ENCODE assay signal across 8 cellular contexts in genomic region chr1:39103321-39104157, GRCh38.
DNase-seq lines count a peak whose midpoint lies in the region.

No MANE protein-coding gene starts in this region.

- DNase-seq in activated CD4-positive, alpha-beta T cell treated with anti-CD3 and anti-CD28 coated beads, Interleukin-2, amount 10 ng/mL, durations not matched to agents 24 days and 14 days: no peak
- DNase-seq in activated CD4-positive, alpha-beta T cell treated with anti-CD3 and anti-CD28 coated beads, Interleukin-2, amount 50 U/mL, for 48 hours: no peak
- DNase-seq in activated CD4-positive, alpha-beta memory T cell treated with anti-CD3 and anti-CD28 coated beads for 36 hours: no peak
- DNase-seq in hepatic stellate cell (ENCODE audit: low spot score) (peak; percentile 78), NCI-H1105 (lab: John Stamatoyannopoulos, UW) (no peak), SW480 (ENCODE audit: low spot score) (no peak)
- DNase-seq in stimulated activated CD4-positive, alpha-beta T cell treated with anti-CD3 and anti-CD28 coated beads, Interleukin-12 subunit alpha, Interleukin-12 subunit beta, amount 100 ng/mL, for 4 hours: no peak

- H3K27me3 Mint-ChIP-seq in activated CD4-positive, alpha-beta T cell treated with anti-CD3 and anti-CD28 coated beads, Interleukin-2, amount 10 ng/mL, durations not matched to agents 24 days and 14 days: peaks cover 8% of the 10 kb centered on the region
- peaks cover 2% of the 10 kb centered on the region for H3K27me3 Mint-ChIP-seq in activated CD4-positive, alpha-beta memory T cell treated with anti-CD3 and anti-CD28 coated beads for 36 hours

- H3K27me3 ChIP-seq in subcutaneous abdominal adipose tissue (ENCODE audit: control insufficient read depth in 5 of 5, insufficient read depth in 4 of 5, low read length in 5 of 5): no peaks in the 10 kb centered on the region

- CTCF ChIA-PET in activated CD4-positive, alpha-beta memory T cell treated with anti-CD3 and anti-CD28 coated beads for 36 hours (lab: Charles Lee): interaction anchor here (0.9 to 1.5 kb wide), 8 partner anchors 11 to 307 kb away, joined by 3 to 7 read pairs (median 4); partner anchors contain the start of gene MACF1

- H3K9me3 Mint-ChIP-seq in activated CD4-positive, alpha-beta T cell treated with anti-CD3 and anti-CD28 coated beads, Interleukin-2, amount 10 ng/mL, durations not matched to agents 24 days and 14 days: no peaks in the 10 kb centered on the region
- H3K9me3 Mint-ChIP-seq in activated CD4-positive, alpha-beta memory T cell treated with anti-CD3 and anti-CD28 coated beads for 36 hours: no peaks in the 10 kb centered on the region

- peak overlapping the region; percentile 9 for H3K4me3 Mint-ChIP-seq in activated CD4-positive, alpha-beta T cell treated with anti-CD3 and anti-CD28 coated beads, Interleukin-2, amount 10 ng/mL, durations not matched to agents 24 days and 14 days
- peak overlapping the region; percentile 56 for H3K4me3 Mint-ChIP-seq in activated CD4-positive, alpha-beta memory T cell treated with anti-CD3 and anti-CD28 coated beads for 36 hours

- H3K36me3 Mint-ChIP-seq in activated CD4-positive, alpha-beta T cell treated with anti-CD3 and anti-CD28 coated beads, Interleukin-2, amount 10 ng/mL, durations not matched to agents 24 days and 14 days (ENCODE audit: low read depth): no peaks in the 10 kb centered on the region
- no peaks in the 10 kb centered on the region for H3K36me3 Mint-ChIP-seq in activated CD4-positive, alpha-beta memory T cell treated with anti-CD3 and anti-CD28 coated beads for 36 hours

- no peaks in the 10 kb centered on the region for H3K9me3 ChIP-seq in subcutaneous abdominal adipose tissue (ENCODE audit: control insufficient read depth in 5 of 5, low read length in 5 of 5)

- no peak overlapping the region for H3K9ac ChIP-seq in subcutaneous abdominal adipose tissue (ENCODE audit: low read length in 5 of 5)

- H3K4me3 ChIP-seq in subcutaneous abdominal adipose tissue (ENCODE audit: low read depth in 1 of 5, low read length in 5 of 5): no peak overlapping the region

- H3K36me3 ChIP-seq in subcutaneous abdominal adipose tissue (ENCODE audit: control insufficient read depth in 5 of 5, insufficient read depth in 5 of 5, low read length in 5 of 5): no peaks in the 10 kb centered on the region

- H3K27ac Mint-ChIP-seq in activated CD4-positive, alpha-beta T cell treated with anti-CD3 and anti-CD28 coated beads, Interleukin-2, amount 10 ng/mL, durations not matched to agents 24 days and 14 days: no peak overlapping the region
- no peak overlapping the region for H3K27ac Mint-ChIP-seq in activated CD4-positive, alpha-beta memory T cell treated with anti-CD3 and anti-CD28 coated beads for 36 hours

- POLR2A ChIA-PET in activated CD4-positive, alpha-beta memory T cell treated with anti-CD3 and anti-CD28 coated beads for 36 hours (lab: Charles Lee): interaction anchor here (0.7 kb wide), 1 partner anchor 472 kb away, joined by 3 read pairs; no protein-coding TSS in a partner anchor

- intact Hi-C loops in activated CD4-positive, alpha-beta T cell treated with anti-CD3 and anti-CD28 coated beads, Interleukin-2, amount 10 ng/mL, durations not matched to agents 24 days and 14 days (cut with micrococcal nuclease): loop anchor here (1.0 to 10.0 kb wide), 3 partner anchors 301 to 563 kb away; no protein-coding TSS in a partner anchor
- intact Hi-C loops in activated CD4-positive, alpha-beta memory T cell treated with anti-CD3 and anti-CD28 coated beads for 36 hours (cut with micrococcal nuclease): loop anchor here (2.0 kb wide), 1 partner anchor 155 kb away; no protein-coding TSS in a partner anchor

- peak overlapping the region; percentile 34 for H3K27ac ChIP-seq in subcutaneous abdominal adipose tissue (ENCODE audit: low read depth, low read length)

- peaks cover 36% of the 10 kb centered on the region for H3K4me1 Mint-ChIP-seq in activated CD4-positive, alpha-beta T cell treated with anti-CD3 and anti-CD28 coated beads, Interleukin-2, amount 10 ng/mL, durations not matched to agents 24 days and 14 days
- peaks cover 38% of the 10 kb centered on the region for H3K4me1 Mint-ChIP-seq in activated CD4-positive, alpha-beta memory T cell treated with anti-CD3 and anti-CD28 coated beads for 36 hours (ENCODE audit: low read depth)

- peaks cover 4 to 61% (median 54%) of the 10 kb centered on the region in 5 donors for H3K4me1 ChIP-seq in subcutaneous abdominal adipose tissue (ENCODE audit: control insufficient read depth in 5 of 5, insufficient read depth in 5 of 5, low read length in 5 of 5)
